Comparison of ENCODE assay signal across 8 cellular contexts in the genomic region with DNA sequence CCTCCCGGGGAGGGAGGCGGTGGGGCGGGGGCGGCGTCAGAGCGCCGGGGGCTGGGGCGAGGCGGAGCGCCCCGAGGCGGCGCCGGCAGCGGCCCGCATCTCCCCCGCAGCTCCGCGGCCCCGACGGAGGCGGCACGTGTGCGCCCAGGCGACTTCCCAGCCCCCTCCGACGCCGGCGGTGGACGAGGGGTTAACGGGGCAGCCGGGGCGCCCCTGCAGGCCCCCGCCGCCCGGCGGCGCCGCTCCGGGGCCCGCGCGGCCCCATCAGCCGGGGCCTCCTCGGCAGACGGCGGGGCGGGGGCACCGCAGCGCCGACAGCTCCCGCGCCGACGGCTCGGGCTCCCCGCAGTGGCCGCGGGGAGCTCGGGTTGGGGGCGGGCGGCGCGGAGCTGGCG. TPM values are rescaled to one million over a fixed set of nuclear protein-coding genes. Genes with fewer than 3 reads are reported as not detected.
A peak's percentile ranks its signal among the peaks of the same experiment; 100 is the strongest.
DNase-seq lines count a peak whose midpoint lies in the region; ATAC-seq and TF ChIP-seq lines count a peak whose summit lies in the region.
"Not testable (repeated sequence)": the region's sequence is repeated elsewhere in the genome, so short reads cannot be mapped to it uniquely, and the experiment has no call there.

No MANE protein-coding gene starts in this region.

- H3K4me3 ChIP-seq in Caco-2 (ENCODE audit: low read depth, low read length) (peak overlapping the region; percentile 56), MG63 (peak overlapping the region; percentile 50; the same call in 1 of the 2 replicates), astrocyte of the cerebellum (ENCODE audit: low read depth, low read length) (peak overlapping the region; percentile 34), fibroblast of the aortic adventitia (ENCODE audit: low read depth, low read length) (peak overlapping the region; percentile 54), skin epidermis (peak overlapping the region; percentile 35 to 69 (median 50)), uterus (peak overlapping the region; percentile 69 to 95)
- H3K4me3 ChIP-seq in mesendoderm (ENCODE audit: low read length): not testable (repeated sequence)

- H2BK5ac ChIP-seq in mesendoderm (ENCODE audit: low read length): not testable (repeated sequence)

- POLR2A ChIA-PET in Caco-2 (lab: Charles Lee): not testable (repeated sequence)

- peak overlapping the region; percentile 51 for H3K9ac ChIP-seq in mesendoderm (ENCODE audit: low read length)

- peak overlapping the region; percentile 36 for H3K18ac ChIP-seq in mesendoderm (ENCODE audit: low read length)

- H4K5ac ChIP-seq in mesendoderm (ENCODE audit: low read length): not testable (repeated sequence)

- in situ Hi-C loops in astrocyte of the cerebellum (cut with HindIII; ENCODE audit: low sequenced_read_pairs): not testable (repeated sequence)

- not testable (repeated sequence) for H2BK15ac ChIP-seq in mesendoderm (replicated peaks; ENCODE audit: low read depth)

- not testable (repeated sequence) for H3K27me3 ChIP-seq in Caco-2 (replicated peaks; ENCODE audit: control insufficient read depth, insufficient read depth, low read length); mesendoderm (ENCODE audit: insufficient read depth, low read length, poor library complexity); uterus
- H3K27me3 ChIP-seq in MG63: peaks cover 19% of the 10 kb centered on the region

- H4K8ac ChIP-seq in mesendoderm (ENCODE audit: low read depth, low read length): not testable (repeated sequence)

- H3K79me2 ChIP-seq in mesendoderm (ENCODE audit: control insufficient read depth, insufficient read depth, low read length): peaks cover 41% of the 10 kb centered on the region

- not testable (repeated sequence) for H3K27ac Mint-ChIP-seq in Caco-2 (ENCODE audit: unreplicated experiment)
- H3K27ac Mint-ChIP-seq in T-helper 17 cell: peak overlapping the region; percentile 29

- WGBS in mesendoderm (ENCODE audit: extremely low coverage, insufficient coverage, low lambda C conversion rate): no CpG with 5 or more reads among the region's 65 CpGs

- H2BK120ac ChIP-seq in mesendoderm (ENCODE audit: low read depth, low read length): not testable (repeated sequence)

- not testable (repeated sequence) for H3K36me3 ChIP-seq in Caco-2 (ENCODE audit: control insufficient read depth, insufficient read depth, low read length); MG63; mesendoderm (ENCODE audit: control insufficient read depth, insufficient read depth, low read length); uterus

- H3K27me3 Mint-ChIP-seq in Caco-2 (ENCODE audit: insufficient read depth, unreplicated experiment); T-helper 17 cell: not testable (repeated sequence)

- ATAC-seq in T-helper 17 cell: peak; percentile 32

- not testable (repeated sequence) for H3K79me1 ChIP-seq in mesendoderm (ENCODE audit: low read length)

- H3K9me3 ChIP-seq in Caco-2; MG63; T-helper 17 cell (ENCODE audit: control insufficient read depth, low read length, poor library complexity, severe bottlenecking); uterus: not testable (repeated sequence)

- not testable (repeated sequence) for H2AK5ac ChIP-seq in mesendoderm (ENCODE audit: low read length)

- H3K4ac ChIP-seq in mesendoderm (ENCODE audit: low read depth, low read length): peak overlapping the region; percentile 16

- H3K9me3 Mint-ChIP-seq in Caco-2 (ENCODE audit: unreplicated experiment): not testable (repeated sequence)

- H3K4me2 ChIP-seq in mesendoderm (ENCODE audit: low read length): not testable (repeated sequence)

- not testable (repeated sequence) for BruUV-seq in Caco-2 (replicated peaks; lab: Mats Ljungman, UMichigan)

- not testable (repeated sequence) for TF ChIP-seq POLR2A in uterus (IDR thresholded peaks at IDR 0.05)

- H3K56ac ChIP-seq in mesendoderm (ENCODE audit: low read length): peak overlapping the region; percentile 78

- TF ChIP-seq CTCF in Caco-2 (IDR thresholded peaks at IDR 0.05; ENCODE audit: insufficient read depth in 1 of 2, low read depth in 1 of 2, low read length in 1 of 2, severe bottlenecking in 1 of 2, unreplicated experiment in 1 of 2); astrocyte of the cerebellum (IDR thresholded peaks at IDR 0.05; ENCODE audit: low read depth, low read length, missing control alignments); fibroblast of the aortic adventitia (IDR thresholded peaks at IDR 0.05; ENCODE audit: insufficient read depth, low read length); uterus (IDR thresholded peaks at IDR 0.05): not testable (repeated sequence)

- intact Hi-C loops in Caco-2 (cut with micrococcal nuclease; ENCODE audit: unreplicated experiment); uterus (cut with DNase I; ENCODE audit: low total_unique reads): not testable (repeated sequence)

- H3K4me1 Mint-ChIP-seq in Caco-2 (ENCODE audit: low read depth, unreplicated experiment): not testable (repeated sequence)
- peaks cover 35% of the 10 kb centered on the region for H3K4me1 Mint-ChIP-seq in T-helper 17 cell

- peak overlapping the region; percentile 58 for H3K4me3 Mint-ChIP-seq in Caco-2 (ENCODE audit: unreplicated experiment)
- peak overlapping the region; percentile 93 for H3K4me3 Mint-ChIP-seq in T-helper 17 cell

- peaks cover 14% of the 10 kb centered on the region for H3K36me3 Mint-ChIP-seq in Caco-2 (ENCODE audit: insufficient read depth, unreplicated experiment)
- H3K36me3 Mint-ChIP-seq in T-helper 17 cell (ENCODE audit: low read depth): not testable (repeated sequence)

- CTCF ChIA-PET in Caco-2 (lab: Charles Lee): not testable (repeated sequence)

- DNase-seq in Caco-2: peak in 1 of 2 experiments; percentile 25
- not testable (repeated sequence) for DNase-seq in MG63; astrocyte of the cerebellum (ENCODE audit: low read depth); fibroblast of the aortic adventitia (ENCODE audit: low read depth); mesendoderm; uterus
- peak in 2 of 3 donors; percentile 25 to 27 for DNase-seq in T-helper 17 cell

- not testable (repeated sequence) for H3K4me1 ChIP-seq in Caco-2; mesendoderm (ENCODE audit: control insufficient read depth, low read depth, low read length); uterus

- not testable (repeated sequence) for H3K27ac ChIP-seq in mesendoderm (ENCODE audit: low read depth, low read length)
- H3K27ac ChIP-seq in skin epidermis (peak overlapping the region in 3 of 21 experiments; percentile 40 to 71 (median 71)), uterus (peak overlapping the region; percentile 40 to 79)

- H3K23ac ChIP-seq in mesendoderm (ENCODE audit: low read length): not testable (repeated sequence)

RNA-seq across cellular contexts. Expression of a gene that starts 0.3 kb away (rescaled TPM):
- total RNA-seq in Caco-2 (2022) (16.9 and 17.6 TPM in 2 replicates), T-helper 17 cell (10 to 100 TPM; 14.9 to 30.8 TPM), fibroblast of the aortic adventitia (ENCODE audit: low replicate concordance) (6.0 and 14.3 TPM in 2 replicates), uterus (10 to 100 TPM in 2 of 4 donors, 1 to 10 TPM in 2; 2.4 to 64.0 (median 20.7) TPM)
- total RNA-seq in MG63 (2014; rRNA removed; shearing (Covaris generic); ENCODE audit: low replicate concordance): 2.8 and 9.7 TPM in 2 replicates
- 34.1 TPM for polyA plus RNA-seq in mesendoderm (2013, experiment 1 of 2)
- 34.3 TPM for polyA plus RNA-seq in mesendoderm (2013, experiment 2 of 2)
